1 cellular context compared by ENCODE assay signal in the genomic region with DNA sequence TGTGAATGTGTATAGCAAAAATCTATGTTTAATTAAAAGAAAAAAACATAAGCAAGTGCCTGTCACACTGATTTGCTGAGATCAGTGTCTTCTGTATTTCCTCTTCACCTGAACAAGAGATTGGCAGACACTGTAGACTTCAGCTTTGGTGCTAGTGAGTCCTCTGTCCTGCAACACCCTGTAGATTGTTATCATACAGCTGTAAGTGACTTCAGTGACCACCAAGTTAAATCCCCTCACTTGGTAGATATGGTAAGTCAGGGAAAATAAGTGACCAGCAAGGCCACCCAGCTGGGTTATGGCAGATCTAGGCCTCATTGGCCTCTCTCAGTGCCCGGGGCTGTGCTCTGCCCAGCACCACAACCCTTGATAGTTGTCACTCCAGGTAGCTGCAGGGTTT.
TF ChIP-seq lines count a peak whose summit lies in the region.

No MANE protein-coding gene starts in this region.

TF ChIP-seq in K562, 482 proteins besides CTCF, POLR2A, EP300 and RAD21 (continued from another document):
- TF ChIP-seq, protein P1, sequence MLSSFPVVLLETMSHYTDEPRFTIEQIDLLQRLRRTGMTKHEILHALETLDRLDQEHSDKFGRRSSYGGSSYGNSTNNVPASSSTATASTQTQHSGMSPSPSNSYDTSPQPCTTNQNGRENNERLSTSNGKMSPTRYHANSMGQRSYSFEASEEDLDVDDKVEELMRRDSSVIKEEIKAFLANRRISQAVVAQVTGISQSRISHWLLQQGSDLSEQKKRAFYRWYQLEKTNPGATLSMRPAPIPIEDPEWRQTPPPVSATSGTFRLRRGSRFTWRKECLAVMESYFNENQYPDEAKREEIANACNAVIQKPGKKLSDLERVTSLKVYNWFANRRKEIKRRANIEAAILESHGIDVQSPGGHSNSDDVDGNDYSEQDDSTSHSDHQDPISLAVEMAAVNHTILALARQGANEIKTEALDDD (IDR thresholded peaks at IDR 0.05), result peak; percentile 91
- TF ChIP-seq, protein P2, sequence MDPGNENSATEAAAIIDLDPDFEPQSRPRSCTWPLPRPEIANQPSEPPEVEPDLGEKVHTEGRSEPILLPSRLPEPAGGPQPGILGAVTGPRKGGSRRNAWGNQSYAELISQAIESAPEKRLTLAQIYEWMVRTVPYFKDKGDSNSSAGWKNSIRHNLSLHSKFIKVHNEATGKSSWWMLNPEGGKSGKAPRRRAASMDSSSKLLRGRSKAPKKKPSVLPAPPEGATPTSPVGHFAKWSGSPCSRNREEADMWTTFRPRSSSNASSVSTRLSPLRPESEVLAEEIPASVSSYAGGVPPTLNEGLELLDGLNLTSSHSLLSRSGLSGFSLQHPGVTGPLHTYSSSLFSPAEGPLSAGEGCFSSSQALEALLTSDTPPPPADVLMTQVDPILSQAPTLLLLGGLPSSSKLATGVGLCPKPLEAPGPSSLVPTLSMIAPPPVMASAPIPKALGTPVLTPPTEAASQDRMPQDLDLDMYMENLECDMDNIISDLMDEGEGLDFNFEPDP (CRISPR knock-in tag; IDR thresholded peaks at IDR 0.05), result no peak
- TF ChIP-seq, protein P3, sequence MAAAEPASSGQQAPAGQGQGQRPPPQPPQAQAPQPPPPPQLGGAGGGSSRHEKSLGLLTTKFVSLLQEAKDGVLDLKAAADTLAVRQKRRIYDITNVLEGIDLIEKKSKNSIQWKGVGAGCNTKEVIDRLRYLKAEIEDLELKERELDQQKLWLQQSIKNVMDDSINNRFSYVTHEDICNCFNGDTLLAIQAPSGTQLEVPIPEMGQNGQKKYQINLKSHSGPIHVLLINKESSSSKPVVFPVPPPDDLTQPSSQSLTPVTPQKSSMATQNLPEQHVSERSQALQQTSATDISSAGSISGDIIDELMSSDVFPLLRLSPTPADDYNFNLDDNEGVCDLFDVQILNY (CRISPR knock-in tag; IDR thresholded peaks at IDR 0.05), result no peak
